18 cellular contexts compared by ENCODE assay signal in genomic region chr2:199928226-199928625, GRCh38. TPM values are rescaled to one million over a fixed set of nuclear protein-coding genes. Genes with fewer than 3 reads are reported as not detected.
DNase-seq lines count a peak whose midpoint lies in the region; ATAC-seq and TF ChIP-seq lines count a peak whose summit lies in the region.
"Had no signal": no experiment of that assay in that cellular context is flagged by ENCODE, and none has a peak within 500 bp of the region (broad histone marks: within the 10 kb centered on the region; RNA-seq: fewer than 3 reads in every experiment).

No MANE protein-coding gene starts in this region.

- CTCF ChIA-PET in CD8-positive, alpha-beta memory T cell (lab: Charles Lee) = no interaction called here
- CTCF ChIA-PET in T-cell (lab: Charles Lee) = interaction anchor here in 1 of 2 donors (0.7 kb wide), 1 partner anchor 546 kb away, joined by 3 read pairs; no protein-coding TSS in a partner anchor

- no peak for ATAC-seq in activated naive CD4-positive, alpha-beta T cell treated with anti-CD3 and anti-CD28 coated beads, Interleukin-2, amount 50 U/mL, for 72 hours
- ATAC-seq in T-cell (replicated peaks in 1 of 4) (no peak), memory B cell (ENCODE audit: low read depth) (no peak)

- H3K4me3 ChIP-seq in CD8-positive, alpha-beta memory T cell (ENCODE audit: low read length) = no peak overlapping the region
- no peak overlapping the region for H3K4me3 ChIP-seq in spleen
- no peak overlapping the region for H3K4me3 ChIP-seq in uterus
- no peak overlapping the region for H3K4me3 ChIP-seq in endodermal cell (ENCODE audit: low read length)
- H3K4me3 ChIP-seq: Peyer's patch had no signal

- no peaks in the 10 kb centered on the region for H3K27me3 ChIP-seq in CD8-positive, alpha-beta memory T cell (ENCODE audit: insufficient read depth, low read length, poor library complexity, severe bottlenecking)
- no peaks in the 10 kb centered on the region for H3K27me3 ChIP-seq in spleen (replicated peaks in 1 of 7)
- H3K27me3 ChIP-seq in uterus = no peaks in the 10 kb centered on the region
- H3K27me3 ChIP-seq in endodermal cell (ENCODE audit: control insufficient read depth, insufficient read depth, low read length, poor library complexity, severe bottlenecking) = no peaks in the 10 kb centered on the region
- H3K27me3 ChIP-seq: Peyer's patch had no signal

- TF ChIP-seq CTCF in spleen (IDR thresholded peaks at IDR 0.05 in 8 of 11, conservative IDR thresholded peaks at IDR 0.05 in 3 of 11) (no peak), uterus (IDR thresholded peaks at IDR 0.05) (no peak), endodermal cell (conservative IDR thresholded peaks at IDR 0.05) (no peak)

- peaks cover 19% of the 10 kb centered on the region for H3K4me1 Mint-ChIP-seq in activated naive CD4-positive, alpha-beta T cell treated with anti-CD3 and anti-CD28 coated beads, Interleukin-2, amount 50 U/mL, for 24 hours
- peaks cover 5 to 22% (median 14%) of the 10 kb centered on the region in 3 donors for H3K4me1 Mint-ChIP-seq in CD8-positive, alpha-beta memory T cell
- H3K4me1 Mint-ChIP-seq in T-cell (peaks cover 6 to 10% (median 8%) of the 10 kb centered on the region in 3 donors), memory B cell (peaks cover 2% of the 10 kb centered on the region), endodermal cell (peaks cover 11% of the 10 kb centered on the region)

- no peaks in the 10 kb centered on the region for H3K4me1 ChIP-seq in CD8-positive, alpha-beta memory T cell (ENCODE audit: insufficient read depth, low read length)
- H3K4me1 ChIP-seq in spleen = no peaks in the 10 kb centered on the region
- no peaks in the 10 kb centered on the region for H3K4me1 ChIP-seq in uterus
- no peaks in the 10 kb centered on the region for H3K4me1 ChIP-seq in endodermal cell (ENCODE audit: control insufficient read depth, insufficient read depth, low read length)
- H3K4me1 ChIP-seq: Peyer's patch had no signal

- DNase-seq in activated naive CD4-positive, alpha-beta T cell treated with anti-CD3 and anti-CD28 coated beads, Interleukin-2, amount 50 U/mL, for 72 hours (ENCODE audit: low spot score in 2 of 2) = no peak
- DNase-seq in CD8-positive, alpha-beta memory T cell = no peak
- DNase-seq in T-cell (no peak), memory B cell (ENCODE audit: low spot score in 2 of 2) (no peak), spleen (no peak), uterus (no peak), endodermal cell (no peak)
- DNase-seq: AML-193, DMS153, EL, GOT3, IMR-90, NCI-H1417 treated with DMSO at 0.1 percent for 48 hours, NCI-H2029, NCI-H2171 treated with DMSO at 0.1 percent for 48 hours, Peyer's patch, SHP77 had no signal

- no peaks in the 10 kb centered on the region for H3K9me3 Mint-ChIP-seq in activated naive CD4-positive, alpha-beta T cell treated with anti-CD3 and anti-CD28 coated beads, Interleukin-2, amount 50 U/mL, for 24 hours
- no peaks in the 10 kb centered on the region for H3K9me3 Mint-ChIP-seq in activated naive CD4-positive, alpha-beta T cell treated with anti-CD3 and anti-CD28 coated beads, Interleukin-2, amount 50 U/mL, for 72 hours
- no peaks in the 10 kb centered on the region for H3K9me3 Mint-ChIP-seq in CD8-positive, alpha-beta memory T cell
- H3K9me3 Mint-ChIP-seq in T-cell (no peaks in the 10 kb centered on the region), memory B cell (no peaks in the 10 kb centered on the region), endodermal cell (no peaks in the 10 kb centered on the region)

- POLR2A ChIA-PET in CD8-positive, alpha-beta memory T cell (lab: Charles Lee) = no interaction called here
- POLR2A ChIA-PET in T-cell (lab: Charles Lee) = interaction anchor here in 1 of 2 donors (0.5 to 0.7 kb wide), 2 partner anchors 12 to 469 kb away, joined by 5 to 6 read pairs; no protein-coding TSS in a partner anchor

- no peaks in the 10 kb centered on the region for H3K27me3 Mint-ChIP-seq in activated naive CD4-positive, alpha-beta T cell treated with anti-CD3 and anti-CD28 coated beads, Interleukin-2, amount 50 U/mL, for 24 hours
- H3K27me3 Mint-ChIP-seq in CD8-positive, alpha-beta memory T cell = no peaks in the 10 kb centered on the region
- H3K27me3 Mint-ChIP-seq in T-cell (no peaks in the 10 kb centered on the region), memory B cell (no peaks in the 10 kb centered on the region), endodermal cell (ENCODE audit: insufficient read depth) (no peaks in the 10 kb centered on the region)

- H3K27ac Mint-ChIP-seq in activated naive CD4-positive, alpha-beta T cell treated with anti-CD3 and anti-CD28 coated beads, Interleukin-2, amount 50 U/mL, for 24 hours = peak overlapping the region; percentile 49
- H3K27ac Mint-ChIP-seq in activated naive CD4-positive, alpha-beta T cell treated with anti-CD3 and anti-CD28 coated beads, Interleukin-2, amount 50 U/mL, for 72 hours = no peak overlapping the region
- H3K27ac Mint-ChIP-seq in CD8-positive, alpha-beta memory T cell = peak overlapping the region in 5 of 8 donors; percentile 26 to 71 (median 55)
- H3K27ac Mint-ChIP-seq in T-cell (peak overlapping the region; percentile 3 to 61), memory B cell (peak overlapping the region; percentile 48), endodermal cell (no peak overlapping the region)

- WGBS in spleen, 5 donors = 38 to 81% (median 57%) methylated on average over 2 of the region's 2 CpGs
- WGBS in endodermal cell (ENCODE audit: insufficient coverage in 1 of 2, insufficient read length in 1 of 2), 2 experiments = 72 to 73% methylated on average over 2 of the region's 2 CpGs

- H3K4me3 Mint-ChIP-seq in activated naive CD4-positive, alpha-beta T cell treated with anti-CD3 and anti-CD28 coated beads, Interleukin-2, amount 50 U/mL, for 24 hours = no peak overlapping the region
- H3K4me3 Mint-ChIP-seq in CD8-positive, alpha-beta memory T cell = no peak overlapping the region
- no peak overlapping the region for H3K4me3 Mint-ChIP-seq in T-cell
- H3K4me3 Mint-ChIP-seq in memory B cell = no peak overlapping the region
- H3K4me3 Mint-ChIP-seq in endodermal cell = no peak overlapping the region

- H3K27ac ChIP-seq in CD8-positive, alpha-beta memory T cell (ENCODE audit: low read depth, low read length) = no peak overlapping the region
- H3K27ac ChIP-seq in spleen (no peak overlapping the region), uterus (no peak overlapping the region), endodermal cell (ENCODE audit: low read depth, low read length) (no peak overlapping the region)
- H3K27ac ChIP-seq: Peyer's patch had no signal

- TF ChIP-seq POLR2A in spleen (IDR thresholded peaks at IDR 0.05) (no peak), uterus (IDR thresholded peaks at IDR 0.05) (no peak)

- H3K36me3 Mint-ChIP-seq in activated naive CD4-positive, alpha-beta T cell treated with anti-CD3 and anti-CD28 coated beads, Interleukin-2, amount 50 U/mL, for 24 hours = peaks cover 3% of the 10 kb centered on the region
- H3K36me3 Mint-ChIP-seq in activated naive CD4-positive, alpha-beta T cell treated with anti-CD3 and anti-CD28 coated beads, Interleukin-2, amount 50 U/mL, for 72 hours = peaks cover 0 to 16% of the 10 kb centered on the region in 2 donors
- H3K36me3 Mint-ChIP-seq in CD8-positive, alpha-beta memory T cell = peaks cover 0 to 45% (median 8%) of the 10 kb centered on the region in 3 donors
- H3K36me3 Mint-ChIP-seq in T-cell (peaks cover 30% of the 10 kb centered on the region), memory B cell (peaks cover 16% of the 10 kb centered on the region), endodermal cell (ENCODE audit: low read depth) (peaks cover 35% of the 10 kb centered on the region)

- H3K9me3 ChIP-seq in CD8-positive, alpha-beta memory T cell (ENCODE audit: low read length) = no peaks in the 10 kb centered on the region
- no peaks in the 10 kb centered on the region for H3K9me3 ChIP-seq in spleen
- no peaks in the 10 kb centered on the region for H3K9me3 ChIP-seq in uterus
- H3K9me3 ChIP-seq in endodermal cell (ENCODE audit: control insufficient read depth, low read length) = no peaks in the 10 kb centered on the region
- H3K9me3 ChIP-seq: Peyer's patch had no signal

- intact Hi-C loops in spleen (cut with DNase I; ENCODE audit: low total_unique reads) (no loop called here), uterus (cut with DNase I; ENCODE audit: low total_unique reads) (no loop called here)

- no peak overlapping the region for H3K9ac ChIP-seq in endodermal cell (ENCODE audit: extremely low read depth, low read length, poor library complexity, severe bottlenecking)

- H3K36me3 ChIP-seq in CD8-positive, alpha-beta memory T cell (ENCODE audit: insufficient read depth, low read length) = peaks cover 11% of the 10 kb centered on the region
- H3K36me3 ChIP-seq in spleen (peaks cover 0 to 60% (median 26%) of the 10 kb centered on the region in 6 donors), uterus (no peaks in the 10 kb centered on the region), endodermal cell (ENCODE audit: control insufficient read depth, insufficient read depth, low read length) (peaks cover 64% of the 10 kb centered on the region)

RNA-seq across cellular contexts. Expression of gene C2orf69, which starts 17.1 kb away (rescaled TPM):
- total RNA-seq in activated naive CD4-positive, alpha-beta T cell treated with anti-CD3 and anti-CD28 coated beads, Interleukin-2, amount 50 U/mL, for 72 hours = 10 to 100 TPM; 14.2 to 25.0 TPM
- total RNA-seq in CD8-positive, alpha-beta memory T cell = 10 to 100 TPM; 19.8 to 20.9 TPM
- polyA plus RNA-seq in CD8-positive, alpha-beta memory T cell = 12.9 TPM
- total RNA-seq in T-cell = 10 to 100 TPM; 12.3 to 12.9 (median 12.6) TPM
- 10 to 100 TPM in 6 of 7 donors, 1 to 10 TPM in 1; 9.6 to 13.3 (median 12.3) TPM for total RNA-seq in spleen
- 1 to 10 TPM; 4.7 to 7.4 (median 5.6) TPM for polyA plus RNA-seq in spleen
- total RNA-seq in uterus = 10 to 100 TPM in 3 of 4 donors, 1 to 10 TPM in 1; 9.4 to 19.4 (median 16.5) TPM
- total RNA-seq in endodermal cell = 10 to 100 TPM; 16.3 to 24.6 TPM
- 15.1 TPM for polyA plus RNA-seq in endodermal cell (2013, experiment 1 of 2)
- polyA plus RNA-seq in endodermal cell (2013, experiment 2 of 2) = 15.9 TPM

RNA-seq across cellular contexts. Expression of gene TYW5, which starts 27.1 kb away (rescaled TPM):
- total RNA-seq in activated naive CD4-positive, alpha-beta T cell treated with anti-CD3 and anti-CD28 coated beads, Interleukin-2, amount 50 U/mL, for 72 hours = 10 to 100 TPM in 1 of 2 donors, 1 to 10 TPM in 1; 8.3 to 13.7 TPM
- total RNA-seq in CD8-positive, alpha-beta memory T cell = 10 to 100 TPM in 1 of 2 experiments, 1 to 10 TPM in 1; 10.0 to 10.6 TPM
- polyA plus RNA-seq in CD8-positive, alpha-beta memory T cell = 4.1 TPM
- total RNA-seq in T-cell = 10 to 100 TPM in 2 of 5 donors, 1 to 10 TPM in 3; 7.9 to 13.1 (median 9.4) TPM
- total RNA-seq in spleen = 10 to 100 TPM in 6 of 7 donors, 1 to 10 TPM in 1; 7.5 to 15.9 (median 10.6) TPM
- polyA plus RNA-seq in spleen = 1 to 10 TPM; 2.7 to 3.9 (median 2.9) TPM
- 10 to 100 TPM in 1 of 4 donors, 1 to 10 TPM in 3; 2.8 to 18.5 (median 7.8) TPM for total RNA-seq in uterus
- 10 to 100 TPM; 16.0 to 16.3 TPM for total RNA-seq in endodermal cell
- polyA plus RNA-seq in endodermal cell (2013, experiment 1 of 2) = 8.3 TPM
- 9.6 TPM for polyA plus RNA-seq in endodermal cell (2013, experiment 2 of 2)

RNA-seq across cellular contexts. Expression of gene MAIP1, which starts 27.2 kb away (rescaled TPM):
- total RNA-seq in activated naive CD4-positive, alpha-beta T cell treated with anti-CD3 and anti-CD28 coated beads, Interleukin-2, amount 50 U/mL, for 72 hours = 10 to 100 TPM; 25.9 to 29.6 TPM
- total RNA-seq in CD8-positive, alpha-beta memory T cell = 10 to 100 TPM; 40.8 TPM
- 17.2 TPM for polyA plus RNA-seq in CD8-positive, alpha-beta memory T cell
- 10 to 100 TPM; 13.9 to 29.6 (median 14.7) TPM for total RNA-seq in T-cell
- total RNA-seq in spleen = 10 to 100 TPM in 6 of 7 donors, 1 to 10 TPM in 1; 9.3 to 24.8 (median 12.0) TPM
- polyA plus RNA-seq in spleen = 10 to 100 TPM in 2 of 3 donors, 1 to 10 TPM in 1; 8.1 to 15.3 (median 12.0) TPM
- total RNA-seq in uterus = 10 to 100 TPM; 14.9 to 44.1 (median 16.4) TPM
- 10 to 100 TPM; 20.9 to 23.7 TPM for total RNA-seq in endodermal cell
- polyA plus RNA-seq in endodermal cell (2013, experiment 1 of 2) = 22.7 TPM
- polyA plus RNA-seq in endodermal cell (2013, experiment 2 of 2) = 22.9 TPM

Comparison
In these comparisons a context has a peak if more than half of its experiments do, and no peak if none do; other contexts are left out.
1. H3K27ac Mint-ChIP-seq: peak in activated naive CD4-positive, alpha-beta T cell treated with anti-CD3 and anti-CD28 coated beads, Interleukin-2, amount 50 U/mL, for 24 hours (single experiment), CD8-positive, alpha-beta memory T cell (5 of 8), T-cell (2 of 2) and memory B cell (single experiment); none in activated naive CD4-positive, alpha-beta T cell treated with anti-CD3 and anti-CD28 coated beads, Interleukin-2, amount 50 U/mL, for 72 hours (0 of 2) and endodermal cell (single experiment).